In the genomic region with DNA sequence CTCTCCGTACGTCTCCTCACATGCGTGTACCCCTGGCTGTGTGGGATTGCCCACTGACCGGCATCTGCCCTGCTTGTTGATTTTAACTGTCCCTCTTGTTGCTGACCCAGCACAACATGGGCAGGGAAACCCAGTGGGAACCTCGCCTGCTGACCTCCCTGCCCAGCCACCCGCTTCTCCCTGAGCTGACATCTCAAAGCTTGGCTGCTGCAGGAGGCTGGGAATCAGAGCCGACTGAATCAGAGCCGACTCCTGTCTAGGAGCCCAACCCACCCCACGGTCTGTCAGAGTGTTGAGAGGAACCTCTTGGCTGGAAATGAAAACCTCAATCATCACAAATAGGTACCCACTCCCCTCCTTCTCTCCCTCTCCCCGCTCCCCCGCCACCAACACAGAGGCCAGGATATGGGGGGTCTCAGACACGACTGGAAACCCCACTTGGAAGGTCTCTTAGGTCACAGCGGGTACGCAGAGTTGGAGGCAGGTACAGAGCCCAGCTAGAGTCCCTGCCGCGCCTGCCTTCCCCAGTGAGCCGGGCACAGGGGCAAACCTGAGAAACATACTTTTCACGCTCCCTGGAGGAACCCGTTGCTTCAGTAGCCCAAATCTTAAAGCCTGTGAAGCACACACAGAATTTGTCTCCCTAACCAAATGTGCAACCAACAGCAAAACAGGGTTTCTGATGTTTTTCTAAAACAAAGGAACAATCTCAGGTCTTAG, we compare ENCODE assay signal across 10 cellular contexts. TPM values are rescaled to one million over a fixed set of nuclear protein-coding genes. Genes with fewer than 3 reads are reported as not detected.
A peak's percentile ranks its signal among the peaks of the same experiment; 100 is the strongest.
DNase-seq lines count a peak whose midpoint lies in the region; ATAC-seq and TF ChIP-seq lines count a peak whose summit lies in the region.
"Had no signal": no experiment of that assay in that cellular context is flagged by ENCODE, and none has a peak within 500 bp of the region (broad histone marks: within the 10 kb centered on the region; RNA-seq: fewer than 3 reads in every experiment).

No MANE protein-coding gene starts in this region.

- H3K36me3 Mint-ChIP-seq in activated naive CD8-positive, alpha-beta T cell treated with anti-CD3 and anti-CD28 coated beads, Interleukin-2, amount 10 ng/mL, durations not matched to agents 7 days and 5 days = no peaks in the 10 kb centered on the region

- no peaks in the 10 kb centered on the region for H3K36me3 ChIP-seq in suprapubic skin
- H3K36me3 ChIP-seq in tibial nerve = no peaks in the 10 kb centered on the region

- TF ChIP-seq POLR2A in suprapubic skin (IDR thresholded peaks at IDR 0.05) (no peak), tibial nerve (IDR thresholded peaks at IDR 0.05) (no peak)

- peak; percentile 27 for ATAC-seq in left ventricle myocardium superior
- no peak for ATAC-seq in Right ventricle myocardium inferior
- ATAC-seq in activated naive CD8-positive, alpha-beta T cell treated with anti-CD3 and anti-CD28 coated beads, Interleukin-2, amount 10 ng/mL, durations not matched to agents 7 days and 5 days (ENCODE audit: low read depth) = no peak
- ATAC-seq in GM21390 (IDR thresholded peaks at IDR 0.05; ENCODE audit: unreplicated experiment) = no peak

- H3K27me3 ChIP-seq in suprapubic skin (peaks cover 32% of the 10 kb centered on the region), tibial nerve (peaks cover 0 to 11% of the 10 kb centered on the region in 2 donors)

- no peak for TF ChIP-seq CTCF in suprapubic skin (IDR thresholded peaks at IDR 0.05)
- TF ChIP-seq CTCF in tibial nerve (IDR thresholded peaks at IDR 0.05) = no peak

- peak overlapping the region; percentile 61 for H3K4me3 Mint-ChIP-seq in activated naive CD8-positive, alpha-beta T cell treated with anti-CD3 and anti-CD28 coated beads, Interleukin-2, amount 10 ng/mL, durations not matched to agents 7 days and 5 days

- no peaks in the 10 kb centered on the region for H3K9me3 Mint-ChIP-seq in activated naive CD8-positive, alpha-beta T cell treated with anti-CD3 and anti-CD28 coated beads, Interleukin-2, amount 10 ng/mL, durations not matched to agents 7 days and 5 days

- H3K4me1 Mint-ChIP-seq in activated naive CD8-positive, alpha-beta T cell treated with anti-CD3 and anti-CD28 coated beads, Interleukin-2, amount 10 ng/mL, durations not matched to agents 7 days and 5 days = peaks cover 25% of the 10 kb centered on the region

- TF ChIP-seq EP300 in suprapubic skin (IDR thresholded peaks at IDR 0.05) (no peak), tibial nerve (IDR thresholded peaks at IDR 0.05) (no peak)

- H3K27ac ChIP-seq in suprapubic skin (no peak overlapping the region), tibial nerve (no peak overlapping the region)

- H3K27me3 Mint-ChIP-seq in activated naive CD8-positive, alpha-beta T cell treated with anti-CD3 and anti-CD28 coated beads, Interleukin-2, amount 10 ng/mL, durations not matched to agents 7 days and 5 days = peaks cover 3% of the 10 kb centered on the region

- 55% methylated on average over 18 of the region's 19 CpGs for WGBS in suprapubic skin
- WGBS in tibial nerve, 2 donors = 60 to 76% methylated on average over 17 to 19 of the region's 19 CpGs

- no peaks in the 10 kb centered on the region for H3K9me3 ChIP-seq in suprapubic skin
- H3K9me3 ChIP-seq in tibial nerve = no peaks in the 10 kb centered on the region

- DNase-seq in left ventricle myocardium superior (no peak), Right ventricle myocardium inferior (ENCODE audit: missing footprints) (no peak), left kidney (ENCODE audit: low read depth, low spot score) (peak; percentile 45), suprapubic skin (ENCODE audit: low spot score in 2 of 2) (no peak), middle frontal gyrus (ENCODE audit: extremely low spot score, low spot score) (no peak), tibial nerve (ENCODE audit: low spot score in 2 of 2) (no peak)
- DNase-seq in activated naive CD8-positive, alpha-beta T cell treated with anti-CD3 and anti-CD28 coated beads, Interleukin-2, amount 10 ng/mL, durations not matched to agents 7 days and 5 days = no peak

- POLR2A ChIA-PET in activated naive CD8-positive, alpha-beta T cell treated with anti-CD3 and anti-CD28 coated beads, Interleukin-2, amount 10 ng/mL, durations not matched to agents 7 days and 5 days (lab: Charles Lee) = no interaction called here

- H3K4me3 ChIP-seq in suprapubic skin (peak overlapping the region; percentile 29), tibial nerve (no peak overlapping the region)
- H3K4me3 ChIP-seq: GM12878 had no signal

- peak overlapping the region; percentile 47 for H3K27ac Mint-ChIP-seq in activated naive CD8-positive, alpha-beta T cell treated with anti-CD3 and anti-CD28 coated beads, Interleukin-2, amount 10 ng/mL, durations not matched to agents 7 days and 5 days

- peaks cover 4% of the 10 kb centered on the region for H3K4me1 ChIP-seq in suprapubic skin
- H3K4me1 ChIP-seq in tibial nerve = no peaks in the 10 kb centered on the region

- intact Hi-C loops in left ventricle myocardium superior (cut with micrococcal nuclease) = loop anchor here (10.0 kb wide), 1 partner anchor 133 kb away; no protein-coding TSS in a partner anchor
- intact Hi-C loops in Right ventricle myocardium inferior (cut with DNase I) = loop anchor here (2.0 kb wide), 2 partner anchors 59 to 133 kb away; no protein-coding TSS in a partner anchor

RNA-seq across cellular contexts. Expression of a gene that starts 0.8 kb away (rescaled TPM):
- total RNA-seq in left ventricle myocardium superior (not detected), Right ventricle myocardium inferior (0.14 TPM), suprapubic skin (1 to 10 TPM; 1.5 to 4.3 (median 2.2) TPM), tibial nerve (under 1 TPM in 1 of 4 donors, not detected in 3; under 0.01 TPM)
- total RNA-seq in activated naive CD8-positive, alpha-beta T cell treated with anti-CD3 and anti-CD28 coated beads, Interleukin-2, amount 10 ng/mL, durations not matched to agents 7 days and 5 days = under 1 TPM; 0.14 to 0.23 TPM
- total RNA-seq: GM12878, osteoblast had no signal
